In genomic region chr19:43662487-43662886, GRCh38 we compare ENCODE assay signal across 9 cellular contexts. TPM values are rescaled to one million over a fixed set of nuclear protein-coding genes. Genes with fewer than 3 reads are reported as not detected.
DNase-seq lines count a peak whose midpoint lies in the region; ATAC-seq and TF ChIP-seq lines count a peak whose summit lies in the region.
"Had no signal": no experiment of that assay in that cellular context is flagged by ENCODE, and none has a peak within 500 bp of the region (broad histone marks: within the 10 kb centered on the region; RNA-seq: fewer than 3 reads in every experiment).

No MANE protein-coding gene starts in this region.

- H3K4me1 Mint-ChIP-seq in activated CD8-positive, alpha-beta memory T cell treated with anti-CD3 and anti-CD28 coated beads, Interleukin-2, amount 10 ng/mL, durations not matched to agents 7 days and 5 days = peaks cover 24% of the 10 kb centered on the region

- H3K27me3 Mint-ChIP-seq in activated CD8-positive, alpha-beta memory T cell treated with anti-CD3 and anti-CD28 coated beads, Interleukin-2, amount 10 ng/mL, durations not matched to agents 7 days and 5 days = no peaks in the 10 kb centered on the region
- H3K27me3 Mint-ChIP-seq: effector memory CD8-positive, alpha-beta T cell had no signal

- ATAC-seq in activated CD8-positive, alpha-beta memory T cell treated with anti-CD3 and anti-CD28 coated beads, Interleukin-2, amount 10 ng/mL, durations not matched to agents 7 days and 5 days = no peak
- ATAC-seq: effector memory CD8-positive, alpha-beta T cell had no signal

- peak; percentile 31 for TF ChIP-seq CTCF in AG09319 (IDR thresholded peaks at IDR 0.05; ENCODE audit: low read depth, low read length)
- peak; percentile 25; the same call in 1 of the 2 replicates for TF ChIP-seq CTCF in LNCaP clone FGC (IDR thresholded peaks at IDR 0.05; ENCODE audit: control insufficient read depth, extremely low read depth, insufficient read depth)
- peak; percentile 47 for TF ChIP-seq CTCF in epithelial cell of esophagus (IDR thresholded peaks at IDR 0.05; ENCODE audit: insufficient read depth, low read depth, low read length, missing control alignments)

- H3K36me3 Mint-ChIP-seq in activated CD8-positive, alpha-beta memory T cell treated with anti-CD3 and anti-CD28 coated beads, Interleukin-2, amount 10 ng/mL, durations not matched to agents 7 days and 5 days = peaks cover 29% of the 10 kb centered on the region

- no peak overlapping the region for H3K4me3 Mint-ChIP-seq in activated CD8-positive, alpha-beta memory T cell treated with anti-CD3 and anti-CD28 coated beads, Interleukin-2, amount 10 ng/mL, durations not matched to agents 7 days and 5 days
- H3K4me3 Mint-ChIP-seq: effector memory CD8-positive, alpha-beta T cell had no signal

- H3K4me3 ChIP-seq in LNCaP clone FGC (ENCODE audit: low read depth, low read length) = no peak overlapping the region
- H3K4me3 ChIP-seq in epithelial cell of esophagus (ENCODE audit: low read length) = no peak overlapping the region
- H3K4me3 ChIP-seq: ovary had no signal

- H3K9me3 Mint-ChIP-seq in activated CD8-positive, alpha-beta memory T cell treated with anti-CD3 and anti-CD28 coated beads, Interleukin-2, amount 10 ng/mL, durations not matched to agents 7 days and 5 days (ENCODE audit: low read depth) = no peaks in the 10 kb centered on the region
- H3K9me3 Mint-ChIP-seq: effector memory CD8-positive, alpha-beta T cell had no signal

- CTCF ChIA-PET in activated CD8-positive, alpha-beta memory T cell treated with anti-CD3 and anti-CD28 coated beads, Interleukin-2, amount 10 ng/mL, durations not matched to agents 7 days and 5 days (lab: Charles Lee) = interaction anchor here (0.7 kb wide), 1 partner anchor 143 kb away, joined by 3 read pairs; no protein-coding TSS in a partner anchor

- H3K27ac Mint-ChIP-seq in activated CD8-positive, alpha-beta memory T cell treated with anti-CD3 and anti-CD28 coated beads, Interleukin-2, amount 10 ng/mL, durations not matched to agents 7 days and 5 days = no peak overlapping the region

- DNase-seq in AG09319 (ENCODE audit: extremely low read depth, low read depth) (no peak), LNCaP clone FGC (ENCODE audit: low read depth) (no peak), epithelial cell of esophagus (ENCODE audit: low read depth) (no peak), NCI-H524 treated with DMSO at 0.1 percent for 48 hours (lab: John Stamatoyannopoulos, UW) (no peak), RKO (ENCODE audit: low spot score) (no peak)
- DNase-seq in activated CD8-positive, alpha-beta memory T cell treated with anti-CD3 and anti-CD28 coated beads, Interleukin-2, amount 10 ng/mL, durations not matched to agents 7 days and 5 days = no peak
- DNase-seq: effector memory CD8-positive, alpha-beta T cell; ovary had no signal

RNA-seq across cellular contexts. Expression of gene PLAUR, which starts 7.5 kb away (rescaled TPM):
- total RNA-seq in activated CD8-positive, alpha-beta memory T cell treated with anti-CD3 and anti-CD28 coated beads, Interleukin-2, amount 10 ng/mL, durations not matched to agents 7 days and 5 days = 10 to 100 TPM; 10.3 to 10.4 TPM

RNA-seq across cellular contexts. Expression of gene CADM4, which starts 22.8 kb away (rescaled TPM):
- under 1 TPM; 0.09 to 0.12 TPM for total RNA-seq in activated CD8-positive, alpha-beta memory T cell treated with anti-CD3 and anti-CD28 coated beads, Interleukin-2, amount 10 ng/mL, durations not matched to agents 7 days and 5 days

RNA-seq across cellular contexts. Expression of gene ZNF428, which starts 43.1 kb away (rescaled TPM):
- total RNA-seq in activated CD8-positive, alpha-beta memory T cell treated with anti-CD3 and anti-CD28 coated beads, Interleukin-2, amount 10 ng/mL, durations not matched to agents 7 days and 5 days = 10 to 100 TPM; 23.0 to 23.2 TPM

RNA-seq across cellular contexts. Expression of gene SRRM5, which starts 50.6 kb away (rescaled TPM):
- under 1 TPM; 0.37 to 0.79 TPM for total RNA-seq in activated CD8-positive, alpha-beta memory T cell treated with anti-CD3 and anti-CD28 coated beads, Interleukin-2, amount 10 ng/mL, durations not matched to agents 7 days and 5 days

RNA-seq across cellular contexts. Expression of gene IRGC, which starts 53.4 kb away (rescaled TPM):
- total RNA-seq in activated CD8-positive, alpha-beta memory T cell treated with anti-CD3 and anti-CD28 coated beads, Interleukin-2, amount 10 ng/mL, durations not matched to agents 7 days and 5 days = not detected
- total RNA-seq: ovary, subcutaneous adipose tissue had no signal
